15 cellular contexts compared by ENCODE assay signal in genomic region chr6:45900808-45901752, GRCh38.
DNase-seq lines count a peak whose midpoint lies in the region; ATAC-seq and TF ChIP-seq lines count a peak whose summit lies in the region.
"Had no signal": no experiment of that assay in that cellular context is flagged by ENCODE, and none has a peak within 500 bp of the region (broad histone marks: within the 10 kb centered on the region; RNA-seq: fewer than 3 reads in every experiment).

No MANE protein-coding gene starts in this region.

- no peak overlapping the region for H3K4me3 Mint-ChIP-seq in endodermal cell
- no peak overlapping the region for H3K4me3 Mint-ChIP-seq in stimulated activated effector memory CD8-positive, alpha-beta T cell treated with anti-CD3 and anti-CD28 coated beads, Interleukin-12 subunit alpha, Interleukin-12 subunit beta, amount 100 ng/mL, for 72 hours
- H3K4me3 Mint-ChIP-seq: activated naive CD8-positive, alpha-beta T cell treated with anti-CD3 and anti-CD28 coated beads, Interleukin-2, amount 50 U/mL, for 24 hours; effector memory CD8-positive, alpha-beta T cell; type B pancreatic cell had no signal

- H3K9ac ChIP-seq in endodermal cell (ENCODE audit: extremely low read depth, low read length, poor library complexity, severe bottlenecking), result no peak overlapping the region
- no peak overlapping the region for H3K9ac ChIP-seq in MM.1S (ENCODE audit: low read length)

- H3F3A ChIP-seq in MM.1S (ENCODE audit: insufficient read depth, low read length), result no peaks in the 10 kb centered on the region

- no peaks in the 10 kb centered on the region for H3K9me2 ChIP-seq in MM.1S (replicated peaks; ENCODE audit: insufficient read depth, low read length)

- H3K9me3 ChIP-seq in endodermal cell (ENCODE audit: control insufficient read depth, low read length) (no peaks in the 10 kb centered on the region), aorta (ENCODE audit: control insufficient read depth, low read length) (no peaks in the 10 kb centered on the region), MM.1S (replicated peaks; ENCODE audit: insufficient read depth, low read length) (no peaks in the 10 kb centered on the region)

- H3K79me2 ChIP-seq in MM.1S (ENCODE audit: low read length), result no peaks in the 10 kb centered on the region

- H3K4me3 ChIP-seq in endodermal cell (ENCODE audit: low read length), result no peak overlapping the region
- no peak overlapping the region for H3K4me3 ChIP-seq in aorta (ENCODE audit: low read length in 2 of 2)
- no peak overlapping the region for H3K4me3 ChIP-seq in MM.1S (ENCODE audit: low read length)

- TF ChIP-seq CTCF in endodermal cell (conservative IDR thresholded peaks at IDR 0.05) (peak; percentile 15), MM.1S (IDR thresholded peaks at IDR 0.05; ENCODE audit: low read length) (no peak)

- no peak overlapping the region for H2AFZ ChIP-seq in MM.1S (ENCODE audit: low read length)

- H3K4me1 Mint-ChIP-seq in endodermal cell, result peaks cover 31% of the 10 kb centered on the region
- H3K4me1 Mint-ChIP-seq in stimulated activated effector memory CD8-positive, alpha-beta T cell treated with anti-CD3 and anti-CD28 coated beads, Interleukin-12 subunit alpha, Interleukin-12 subunit beta, amount 100 ng/mL, for 72 hours, result peaks cover 18% of the 10 kb centered on the region

- peaks cover 19% of the 10 kb centered on the region for H3K4me1 ChIP-seq in endodermal cell (ENCODE audit: control insufficient read depth, insufficient read depth, low read length)
- H3K4me1 ChIP-seq in aorta (ENCODE audit: control insufficient read depth in 1 of 2, insufficient read depth in 2 of 2, low read length in 2 of 2), result no peaks in the 10 kb centered on the region
- peaks cover 15% of the 10 kb centered on the region for H3K4me1 ChIP-seq in MM.1S (ENCODE audit: low read length)

- H3K9me3 Mint-ChIP-seq in endodermal cell, result no peaks in the 10 kb centered on the region
- H3K9me3 Mint-ChIP-seq in stimulated activated effector memory CD8-positive, alpha-beta T cell treated with anti-CD3 and anti-CD28 coated beads, Interleukin-12 subunit alpha, Interleukin-12 subunit beta, amount 100 ng/mL, for 72 hours, result no peaks in the 10 kb centered on the region
- H3K9me3 Mint-ChIP-seq: activated naive CD8-positive, alpha-beta T cell treated with anti-CD3 and anti-CD28 coated beads, Interleukin-2, amount 50 U/mL, for 24 hours; effector memory CD8-positive, alpha-beta T cell; type B pancreatic cell had no signal

- no peaks in the 10 kb centered on the region for H3K36me3 Mint-ChIP-seq in endodermal cell (ENCODE audit: low read depth)
- H3K36me3 Mint-ChIP-seq in stimulated activated effector memory CD8-positive, alpha-beta T cell treated with anti-CD3 and anti-CD28 coated beads, Interleukin-12 subunit alpha, Interleukin-12 subunit beta, amount 100 ng/mL, for 72 hours, result no peaks in the 10 kb centered on the region

- DNase-seq in Right ventricle myocardium inferior (ENCODE audit: missing footprints) (no peak), cardiac septum (ENCODE audit: low spot score) (no peak), endodermal cell (peak; percentile 61), iris pigment epithelial cell (ENCODE audit: low read depth) (peak; percentile 71), aorta (no peak), foreskin melanocyte (no peak), MM.1S (no peak)
- DNase-seq in stimulated activated effector memory CD8-positive, alpha-beta T cell treated with anti-CD3 and anti-CD28 coated beads, Interleukin-12 subunit alpha, Interleukin-12 subunit beta, amount 100 ng/mL, for 72 hours (ENCODE audit: low spot score in 2 of 2), result no peak
- DNase-seq: activated CD8-positive, alpha-beta memory T cell treated with anti-CD3 and anti-CD28 coated beads, Interleukin-2, amount 50 U/mL, for 48 hours; activated naive CD8-positive, alpha-beta T cell treated with anti-CD3 and anti-CD28 coated beads, Interleukin-2, amount 50 U/mL, for 24 hours; effector memory CD8-positive, alpha-beta T cell; NCI-H1105 treated with DMSO at 0.1 percent for 48 hours; NCI-H510A had no signal

- H3K27ac Mint-ChIP-seq in endodermal cell, result no peak overlapping the region
- H3K27ac Mint-ChIP-seq in stimulated activated effector memory CD8-positive, alpha-beta T cell treated with anti-CD3 and anti-CD28 coated beads, Interleukin-12 subunit alpha, Interleukin-12 subunit beta, amount 100 ng/mL, for 72 hours, result no peak overlapping the region
- H3K27ac Mint-ChIP-seq: activated naive CD8-positive, alpha-beta T cell treated with anti-CD3 and anti-CD28 coated beads, Interleukin-2, amount 50 U/mL, for 24 hours; effector memory CD8-positive, alpha-beta T cell; type B pancreatic cell had no signal

- H3K4me2 ChIP-seq in MM.1S (ENCODE audit: low read depth, low read length), result no peak overlapping the region

- peak; percentile 71 for ATAC-seq in Right ventricle myocardium inferior
- ATAC-seq in aorta (ENCODE audit: low FRiP score), result peak; percentile 73
- no peak for ATAC-seq in stimulated activated effector memory CD8-positive, alpha-beta T cell treated with anti-CD3 and anti-CD28 coated beads, Interleukin-12 subunit alpha, Interleukin-12 subunit beta, amount 100 ng/mL, for 72 hours
- ATAC-seq: activated naive CD8-positive, alpha-beta T cell treated with anti-CD3 and anti-CD28 coated beads, Interleukin-2, amount 50 U/mL, for 24 hours; effector memory CD8-positive, alpha-beta T cell; HepG2 had no signal

- H3K27ac ChIP-seq in endodermal cell (ENCODE audit: low read depth, low read length) (no peak overlapping the region), aorta (ENCODE audit: low read depth in 1 of 2, low read length in 2 of 2) (no peak overlapping the region), MM.1S (ENCODE audit: low read length) (no peak overlapping the region)

- intact Hi-C loops in Right ventricle myocardium inferior (cut with DNase I), result no loop called here
- intact Hi-C loops in cardiac septum (cut with DNase I), result no loop called here
- intact Hi-C loops in aorta (cut with DNase I), result no loop called here

- no peaks in the 10 kb centered on the region for H3K36me3 ChIP-seq in endodermal cell (ENCODE audit: control insufficient read depth, insufficient read depth, low read length)
- H3K36me3 ChIP-seq in aorta (ENCODE audit: control insufficient read depth in 1 of 2, insufficient read depth in 2 of 2, low read length in 1 of 2), result no peaks in the 10 kb centered on the region
- H3K36me3 ChIP-seq in MM.1S (replicated peaks; ENCODE audit: insufficient read depth, low read length), result no peaks in the 10 kb centered on the region

- WGBS in endodermal cell (ENCODE audit: insufficient coverage in 1 of 2, insufficient read length in 1 of 2), 2 experiments, result 55 to 58% methylated on average over 1 to 9 of the region's 9 CpGs
- WGBS in aorta, 2 donors, result 59 to 68% methylated on average over 9 of the region's 9 CpGs

- H3K27me3 Mint-ChIP-seq in endodermal cell (ENCODE audit: insufficient read depth), result no peaks in the 10 kb centered on the region
- H3K27me3 Mint-ChIP-seq: effector memory CD8-positive, alpha-beta T cell; type B pancreatic cell had no signal

- no peaks in the 10 kb centered on the region for H3K27me3 ChIP-seq in endodermal cell (ENCODE audit: control insufficient read depth, insufficient read depth, low read length, poor library complexity, severe bottlenecking)
- H3K27me3 ChIP-seq in aorta (ENCODE audit: control insufficient read depth in 1 of 2, insufficient read depth in 2 of 2, low read length in 1 of 2), result no peaks in the 10 kb centered on the region
- no peaks in the 10 kb centered on the region for H3K27me3 ChIP-seq in MM.1S (replicated peaks; ENCODE audit: insufficient read depth, low read length)

- no peaks in the 10 kb centered on the region for H4K20me1 ChIP-seq in MM.1S (ENCODE audit: insufficient read depth, low read length)

Comparison
In these comparisons a context has a peak if more than half of its experiments do, and no peak if none do; other contexts are left out.
1. DNase-seq: peak in endodermal cell (single experiment) and iris pigment epithelial cell (single experiment); none in Right ventricle myocardium inferior (single experiment), cardiac septum (single experiment), aorta (0 of 2), foreskin melanocyte (single experiment), MM.1S (single experiment) and stimulated activated effector memory CD8-positive, alpha-beta T cell treated with anti-CD3 and anti-CD28 coated beads, Interleukin-12 subunit alpha, Interleukin-12 subunit beta, amount 100 ng/mL, for 72 hours (0 of 2).